Comparison of ENCODE assay signal across 12 cellular contexts in genomic region chr12:122506393-122506938, GRCh38.
"Had no signal": no experiment of that assay in that cellular context is flagged by ENCODE, and none has a peak within 500 bp of the region (broad histone marks: within the 10 kb centered on the region; RNA-seq: fewer than 3 reads in every experiment).

No MANE protein-coding gene starts in this region.

- H3K36me3 ChIP-seq: uterus had no signal

- H3K27me3 ChIP-seq: esophagus muscularis mucosa, tibial artery, uterus had no signal

- H3K27ac ChIP-seq: esophagus muscularis mucosa, tibial artery, uterus had no signal

- H3K27ac Mint-ChIP-seq: activated naive CD4-positive, alpha-beta T cell treated with anti-CD3 and anti-CD28 coated beads, Interleukin-2, amount 50 U/mL, for 24 hours; stimulated activated effector memory CD8-positive, alpha-beta T cell treated with anti-CD3 and anti-CD28 coated beads, Interleukin-12 subunit alpha, Interleukin-12 subunit beta, amount 100 ng/mL, for 72 hours; T-helper 2 cell treated with Interferon-gamma antibody and Interleukin-4, amounts not matched to agents 5 μg/mL and 100 μg/mL, for 36 hours had no signal

- H3K4me2 ChIP-seq: smooth muscle cell had no signal

- DNase-seq: activated CD4-positive, alpha-beta T cell treated with anti-CD3 and anti-CD28 coated beads for 1 hour; activated T-cell treated with anti-CD3 and anti-CD28 coated beads, Interleukin-2, amount 50 U/mL, for 4 hours; nucleus accumbens; right cardiac atrium; tibial artery; uterus had no signal

- H3K27me3 Mint-ChIP-seq: activated naive CD4-positive, alpha-beta T cell treated with anti-CD3 and anti-CD28 coated beads, Interleukin-2, amount 50 U/mL, for 24 hours had no signal

- H3K4me3 ChIP-seq: esophagus muscularis mucosa, smooth muscle cell, tibial artery, uterus had no signal

- ATAC-seq: activated T-cell treated with anti-CD3 and anti-CD28 coated beads, Interleukin-2, amount 50 U/mL, for 4 hours; right cardiac atrium; stimulated activated effector memory CD8-positive, alpha-beta T cell treated with anti-CD3 and anti-CD28 coated beads, Interleukin-12 subunit alpha, Interleukin-12 subunit beta, amount 100 ng/mL, for 72 hours had no signal

- H3K9me3 Mint-ChIP-seq: activated naive CD4-positive, alpha-beta T cell treated with anti-CD3 and anti-CD28 coated beads, Interleukin-2, amount 50 U/mL, for 24 hours; activated T-cell treated with anti-CD3 and anti-CD28 coated beads, Interleukin-2, amount 50 U/mL, for 4 hours; stimulated activated effector memory CD8-positive, alpha-beta T cell treated with anti-CD3 and anti-CD28 coated beads, Interleukin-12 subunit alpha, Interleukin-12 subunit beta, amount 100 ng/mL, for 72 hours; T-helper 2 cell treated with Interferon-gamma antibody and Interleukin-4, amounts not matched to agents 5 μg/mL and 100 μg/mL, for 36 hours had no signal

- H3K4me1 ChIP-seq: uterus had no signal

- H3K4me3 Mint-ChIP-seq: activated naive CD4-positive, alpha-beta T cell treated with anti-CD3 and anti-CD28 coated beads, Interleukin-2, amount 50 U/mL, for 24 hours; activated T-cell treated with anti-CD3 and anti-CD28 coated beads, Interleukin-2, amount 50 U/mL, for 4 hours; stimulated activated effector memory CD8-positive, alpha-beta T cell treated with anti-CD3 and anti-CD28 coated beads, Interleukin-12 subunit alpha, Interleukin-12 subunit beta, amount 100 ng/mL, for 72 hours; T-helper 2 cell treated with Interferon-gamma antibody and Interleukin-4, amounts not matched to agents 5 μg/mL and 100 μg/mL, for 36 hours had no signal

- FAIRE-seq: endometrium had no signal

- H3K9me3 ChIP-seq: esophagus muscularis mucosa, tibial artery, uterus had no signal

- H3K36me3 Mint-ChIP-seq: stimulated activated effector memory CD8-positive, alpha-beta T cell treated with anti-CD3 and anti-CD28 coated beads, Interleukin-12 subunit alpha, Interleukin-12 subunit beta, amount 100 ng/mL, for 72 hours had no signal
